9 cellular contexts compared by ENCODE assay signal in genomic region chr12:52022841-52023181, GRCh38. TPM values are rescaled to one million over a fixed set of nuclear protein-coding genes. Genes with fewer than 3 reads are reported as not detected.
A peak's percentile ranks its signal among the peaks of the same experiment; 100 is the strongest.
DNase-seq lines count a peak whose midpoint lies in the region; ATAC-seq and TF ChIP-seq lines count a peak whose summit lies in the region.
"Had no signal": no experiment of that assay in that cellular context is flagged by ENCODE, and none has a peak within 500 bp of the region (broad histone marks: within the 10 kb centered on the region; RNA-seq: fewer than 3 reads in every experiment).

No MANE protein-coding gene starts in this region.

- CTCF ChIA-PET in Caco-2 (lab: Charles Lee), result interaction anchor here (0.6 to 6.0 kb wide), 21 partner anchors 9 to 844 kb away, joined by 3 to 102 read pairs (median 7); partner anchors contain the start of gene ATG101

- H3K36me3 Mint-ChIP-seq in Caco-2 (ENCODE audit: insufficient read depth, unreplicated experiment), result peaks cover 19% of the 10 kb centered on the region
- H3K36me3 Mint-ChIP-seq in activated naive CD4-positive, alpha-beta T cell treated with anti-CD3 and anti-CD28 coated beads, Interleukin-2, amount 50 U/mL, for 72 hours, result no peaks in the 10 kb centered on the region

- peak overlapping the region; percentile 75 for H3K4me3 ChIP-seq in Caco-2 (ENCODE audit: low read depth, low read length)
- peak overlapping the region; percentile 53 for H3K4me3 ChIP-seq in thymus (ENCODE audit: low read length)

- ATAC-seq in HG03066 (IDR thresholded peaks at IDR 0.05; ENCODE audit: low read depth, unreplicated experiment) (peak; percentile 5), HG03095 (IDR thresholded peaks at IDR 0.05; ENCODE audit: unreplicated experiment) (no peak)
- ATAC-seq in activated naive CD4-positive, alpha-beta T cell treated with anti-CD3 and anti-CD28 coated beads, Interleukin-2, amount 50 U/mL, for 72 hours, result peak; percentile 7

- no TSS peak for BruUV-seq in Caco-2 (replicated peaks; lab: Mats Ljungman, UMichigan)

- no peaks in the 10 kb centered on the region for H3K9me3 Mint-ChIP-seq in Caco-2 (ENCODE audit: unreplicated experiment)
- H3K9me3 Mint-ChIP-seq in activated naive CD4-positive, alpha-beta T cell treated with anti-CD3 and anti-CD28 coated beads, Interleukin-2, amount 50 U/mL, for 72 hours, result no peaks in the 10 kb centered on the region

- H3K27ac Mint-ChIP-seq in Caco-2 (ENCODE audit: unreplicated experiment), result no peak overlapping the region
- peak overlapping the region; percentile 16 to 89 for H3K27ac Mint-ChIP-seq in activated naive CD4-positive, alpha-beta T cell treated with anti-CD3 and anti-CD28 coated beads, Interleukin-2, amount 50 U/mL, for 72 hours

- DNase-seq in Caco-2 (peak; percentile 57 to 66), kidney tubule cell (ENCODE audit: low spot score) (peak; percentile 57), NCI-H1092 treated with DMSO at 0.1 percent for 48 hours (lab: John Stamatoyannopoulos, UW) (no peak), cerebellar cortex (ENCODE audit: low spot score) (no peak)
- peak; percentile 44 to 65 for DNase-seq in activated naive CD4-positive, alpha-beta T cell treated with anti-CD3 and anti-CD28 coated beads, Interleukin-2, amount 50 U/mL, for 72 hours (ENCODE audit: low spot score in 2 of 2)

- H3K4me1 Mint-ChIP-seq in Caco-2 (ENCODE audit: low read depth, unreplicated experiment), result peaks cover 34% of the 10 kb centered on the region

- TF ChIP-seq CTCF in Caco-2 (IDR thresholded peaks at IDR 0.05; ENCODE audit: insufficient read depth in 1 of 2, low read depth in 1 of 2, low read length in 1 of 2, severe bottlenecking in 1 of 2, unreplicated experiment in 1 of 2), result no peak

- H3K4me1 ChIP-seq in Caco-2 (peaks cover 12% of the 10 kb centered on the region; the same call in 1 of the 2 replicates), thymus (ENCODE audit: control insufficient read depth, insufficient read depth, low read length) (peaks cover 19% of the 10 kb centered on the region)

- intact Hi-C loops in Caco-2 (cut with micrococcal nuclease; ENCODE audit: unreplicated experiment), result loop anchor here (1.0 kb wide), 1 partner anchor 30 kb away; no protein-coding TSS in a partner anchor

- H3K4me3 Mint-ChIP-seq in Caco-2 (ENCODE audit: unreplicated experiment), result peak overlapping the region; percentile 90

- H3K27me3 ChIP-seq in Caco-2 (replicated peaks; ENCODE audit: control insufficient read depth, insufficient read depth, low read length), result no peaks in the 10 kb centered on the region
- no peaks in the 10 kb centered on the region for H3K27me3 ChIP-seq in thymus (ENCODE audit: control insufficient read depth, insufficient read depth)

- WGBS in thymus, result 9% methylated on average over 14 of the region's 14 CpGs

- H3K27ac ChIP-seq in thymus (ENCODE audit: low read depth), result peak overlapping the region; percentile 18

- no peaks in the 10 kb centered on the region for H3K27me3 Mint-ChIP-seq in Caco-2 (ENCODE audit: insufficient read depth, unreplicated experiment)

- H3K9me3 ChIP-seq in Caco-2 (no peaks in the 10 kb centered on the region), thymus (ENCODE audit: control insufficient read depth) (no peaks in the 10 kb centered on the region)

- H3K36me3 ChIP-seq in Caco-2 (ENCODE audit: control insufficient read depth, insufficient read depth, low read length), result no peaks in the 10 kb centered on the region
- no peaks in the 10 kb centered on the region for H3K36me3 ChIP-seq in thymus (ENCODE audit: control insufficient read depth, insufficient read depth)

- POLR2A ChIA-PET in Caco-2 (lab: Charles Lee), result interaction anchor here (0.6 to 1.3 kb wide), 2 partner anchors 10 to 28 kb away, joined by 3 to 7 read pairs; partner anchors contain the start of gene NR4A1

RNA-seq across cellular contexts. Expression of gene TAMALIN, which starts 16.1 kb away (rescaled TPM):
- total RNA-seq in Caco-2 (2022), result 3.7 and 4.1 TPM in 2 replicates
- total RNA-seq in activated naive CD4-positive, alpha-beta T cell treated with anti-CD3 and anti-CD28 coated beads, Interleukin-2, amount 50 U/mL, for 72 hours, result 10 to 100 TPM in 1 of 2 donors, 1 to 10 TPM in 1; 9.9 to 32.9 TPM
- polyA plus RNA-seq in thymus, result 47.4 TPM

RNA-seq across cellular contexts. Expression of gene NR4A1, which starts 28.4 kb away (rescaled TPM):
- 37.9 and 41.8 TPM in 2 replicates for total RNA-seq in Caco-2 (2022)
- 10 to 100 TPM; 29.8 to 76.0 TPM for total RNA-seq in activated naive CD4-positive, alpha-beta T cell treated with anti-CD3 and anti-CD28 coated beads, Interleukin-2, amount 50 U/mL, for 72 hours
- polyA plus RNA-seq in thymus, result 106 TPM

RNA-seq across cellular contexts. Expression of gene ATG101, which starts 47.0 kb away (rescaled TPM):
- total RNA-seq in Caco-2 (2022), result 67.2 and 78.0 TPM in 2 replicates
- total RNA-seq in activated naive CD4-positive, alpha-beta T cell treated with anti-CD3 and anti-CD28 coated beads, Interleukin-2, amount 50 U/mL, for 72 hours, result 10 to 100 TPM; 28.5 to 46.8 TPM
- 36.7 TPM for polyA plus RNA-seq in thymus

RNA-seq across cellular contexts. Expression of gene SMIM41, which starts 56.7 kb away (rescaled TPM):
- not detected in 2 replicates for total RNA-seq in Caco-2 (2022)
- not detected for total RNA-seq in activated naive CD4-positive, alpha-beta T cell treated with anti-CD3 and anti-CD28 coated beads, Interleukin-2, amount 50 U/mL, for 72 hours
- polyA plus RNA-seq in thymus, result 0.14 TPM
- total RNA-seq: LHCN-M2 had no signal

Comparison
In these comparisons a context has a peak if more than half of its experiments do, and no peak if none do; other contexts are left out.
1. DNase-seq: peak in Caco-2 (2 of 2), activated naive CD4-positive, alpha-beta T cell treated with anti-CD3 and anti-CD28 coated beads, Interleukin-2, amount 50 U/mL, for 72 hours (2 of 2) and kidney tubule cell (single experiment); none in NCI-H1092 treated with DMSO at 0.1 percent for 48 hours (single experiment) and cerebellar cortex (single experiment).